ENCODE assay signal across 9 cellular contexts in genomic region chr3:182913889-182914288, GRCh38.
DNase-seq lines count a peak whose midpoint lies in the region; ATAC-seq and TF ChIP-seq lines count a peak whose summit lies in the region.
"Had no signal": no experiment of that assay in that cellular context is flagged by ENCODE, and none has a peak within 500 bp of the region (broad histone marks: within the 10 kb centered on the region; RNA-seq: fewer than 3 reads in every experiment).

No MANE protein-coding gene starts in this region.

- no peak overlapping the region for H3K27ac ChIP-seq in mesenchymal stem cell (ENCODE audit: low read length, poor library complexity, severe bottlenecking)
- no peak overlapping the region for H3K27ac ChIP-seq in aorta (ENCODE audit: low read depth in 1 of 2, low read length in 2 of 2)

- H3K27me3 Mint-ChIP-seq in activated naive CD8-positive, alpha-beta T cell treated with anti-CD3 and anti-CD28 coated beads for 36 hours = no peaks in the 10 kb centered on the region
- H3K27me3 Mint-ChIP-seq: dendritic cell treated with granulocyte-macrophage colony-stimulating factor and Interleukin-4, amounts not matched to agents 40 ng/mL and 50 ng/mL, for 4 days had no signal

- no peak overlapping the region for H2BK15ac ChIP-seq in mesenchymal stem cell (ENCODE audit: low read depth, poor library complexity, severe bottlenecking)

- H2BK120ac ChIP-seq in mesenchymal stem cell (ENCODE audit: low read depth, low read length) = no peak overlapping the region

- H3K4me1 ChIP-seq in mesenchymal stem cell (ENCODE audit: control insufficient read depth, insufficient read depth, low read depth, low read length) (peaks cover 2% of the 10 kb centered on the region), aorta (ENCODE audit: control insufficient read depth in 1 of 2, insufficient read depth in 2 of 2, low read length in 2 of 2) (no peaks in the 10 kb centered on the region)

- no peak overlapping the region for H4K8ac ChIP-seq in mesenchymal stem cell (ENCODE audit: low read length)

- H3K36me3 ChIP-seq in mesenchymal stem cell (ENCODE audit: control insufficient read depth in 1 of 2, insufficient read depth in 2 of 2, low read depth in 1 of 2, low read length in 2 of 2) = peaks cover 4 to 34% of the 10 kb centered on the region in 2 experiments
- H3K36me3 ChIP-seq in MG63 = peaks cover 8% of the 10 kb centered on the region; the same call in 1 of the 2 replicates
- H3K36me3 ChIP-seq in aorta (ENCODE audit: control insufficient read depth in 1 of 2, insufficient read depth in 2 of 2, low read length in 1 of 2) = peaks cover 0 to 3% of the 10 kb centered on the region in 2 donors

- no peaks in the 10 kb centered on the region for H3K9me3 Mint-ChIP-seq in activated naive CD8-positive, alpha-beta T cell treated with anti-CD3 and anti-CD28 coated beads for 36 hours
- H3K9me3 Mint-ChIP-seq: dendritic cell treated with granulocyte-macrophage colony-stimulating factor and Interleukin-4, amounts not matched to agents 40 ng/mL and 50 ng/mL, for 4 days had no signal

- no peak overlapping the region for H2BK5ac ChIP-seq in mesenchymal stem cell (ENCODE audit: low read depth, low read length, poor library complexity, severe bottlenecking)

- ATAC-seq in GM19468 (IDR thresholded peaks at IDR 0.05; ENCODE audit: extremely low read depth, unreplicated experiment) = peak; percentile 84
- ATAC-seq in HG03378 (IDR thresholded peaks at IDR 0.05; ENCODE audit: unreplicated experiment) = peak; percentile 89
- ATAC-seq in aorta (ENCODE audit: low FRiP score) = no peak

- WGBS in mesenchymal stem cell = 73% methylated on average over 4 of the region's 4 CpGs
- 79 to 86% methylated on average over 4 of the region's 4 CpGs for WGBS in aorta, 2 donors

- DNase-seq in GM13976 (ENCODE audit: low spot score) (peak; percentile 33), KG1 (lab: John Stamatoyannopoulos, UW) (no peak), mesenchymal stem cell (no peak), MG63 (no peak), aorta (no peak)
- DNase-seq in activated naive CD8-positive, alpha-beta T cell treated with anti-CD3 and anti-CD28 coated beads for 36 hours = no peak

- H3K79me1 ChIP-seq in mesenchymal stem cell (replicated peaks; ENCODE audit: low read length, poor library complexity, severe bottlenecking) = peaks cover 1% of the 10 kb centered on the region

- no peak overlapping the region for H2BK12ac ChIP-seq in mesenchymal stem cell (ENCODE audit: low read length in 2 of 2)

- H3K9me3 ChIP-seq in mesenchymal stem cell (ENCODE audit: control insufficient read depth, low read length) = no peaks in the 10 kb centered on the region
- no peaks in the 10 kb centered on the region for H3K9me3 ChIP-seq in MG63
- H3K9me3 ChIP-seq in aorta (ENCODE audit: control insufficient read depth, low read length) = no peaks in the 10 kb centered on the region

- peak overlapping the region; percentile 50 for H3K4me3 Mint-ChIP-seq in activated naive CD8-positive, alpha-beta T cell treated with anti-CD3 and anti-CD28 coated beads for 36 hours
- H3K4me3 Mint-ChIP-seq: dendritic cell treated with granulocyte-macrophage colony-stimulating factor and Interleukin-4, amounts not matched to agents 40 ng/mL and 50 ng/mL, for 4 days had no signal

- no peak overlapping the region for H3K9ac ChIP-seq in mesenchymal stem cell (ENCODE audit: low read length)

- H3K4me2 ChIP-seq in mesenchymal stem cell (ENCODE audit: low read length, poor library complexity, severe bottlenecking) = no peak overlapping the region

- no peak for TF ChIP-seq CTCF in GM13976 (IDR thresholded peaks at IDR 0.05; ENCODE audit: borderline replicate concordance, control extremely low read depth, extremely low read depth, insufficient read depth, missing control alignments)

- H3K27me3 ChIP-seq in mesenchymal stem cell (ENCODE audit: control insufficient read depth in 1 of 2, insufficient read depth in 1 of 2, low read length in 2 of 2) (no peaks in the 10 kb centered on the region), MG63 (no peaks in the 10 kb centered on the region), aorta (ENCODE audit: control insufficient read depth in 1 of 2, insufficient read depth in 2 of 2, low read length in 1 of 2) (no peaks in the 10 kb centered on the region)

- in situ Hi-C loops in GM13976 (cut with MboI; ENCODE audit: low sequenced_read_pairs, unreplicated experiment) = no loop called here

- H3K36me3 Mint-ChIP-seq in activated naive CD8-positive, alpha-beta T cell treated with anti-CD3 and anti-CD28 coated beads for 36 hours = peaks cover 21% of the 10 kb centered on the region

- peaks cover 52% of the 10 kb centered on the region for H3K4me1 Mint-ChIP-seq in activated naive CD8-positive, alpha-beta T cell treated with anti-CD3 and anti-CD28 coated beads for 36 hours

- H3K4ac ChIP-seq in mesenchymal stem cell (ENCODE audit: low read depth in 1 of 2, low read length in 2 of 2) = no peak overlapping the region

- no peak overlapping the region for H3K14ac ChIP-seq in mesenchymal stem cell (ENCODE audit: low read length in 2 of 2)

- no peak overlapping the region for H2AK5ac ChIP-seq in mesenchymal stem cell (ENCODE audit: low read length, severe bottlenecking)

- peak overlapping the region; percentile 87 for H3K27ac Mint-ChIP-seq in activated naive CD8-positive, alpha-beta T cell treated with anti-CD3 and anti-CD28 coated beads for 36 hours
- H3K27ac Mint-ChIP-seq: dendritic cell treated with granulocyte-macrophage colony-stimulating factor and Interleukin-4, amounts not matched to agents 40 ng/mL and 50 ng/mL, for 4 days had no signal

- no peak overlapping the region for H2AFZ ChIP-seq in mesenchymal stem cell (ENCODE audit: low read depth, low read length)

- H3K4me3 ChIP-seq in mesenchymal stem cell (ENCODE audit: insufficient read depth in 1 of 2, low read depth in 1 of 2, low read length in 2 of 2) = no peak overlapping the region
- H3K4me3 ChIP-seq in MG63 = no peak overlapping the region
- H3K4me3 ChIP-seq in aorta (ENCODE audit: low read length in 2 of 2) = no peak overlapping the region

- H3K23ac ChIP-seq in mesenchymal stem cell (ENCODE audit: low read length in 2 of 2) = no peak overlapping the region

- intact Hi-C loops in aorta (cut with DNase I) = no loop called here

- no peak overlapping the region for H4K91ac ChIP-seq in mesenchymal stem cell (ENCODE audit: low read length)

- H3K18ac ChIP-seq in mesenchymal stem cell (ENCODE audit: low read depth in 1 of 2, low read length in 2 of 2) = no peak overlapping the region
